In the genomic region with DNA sequence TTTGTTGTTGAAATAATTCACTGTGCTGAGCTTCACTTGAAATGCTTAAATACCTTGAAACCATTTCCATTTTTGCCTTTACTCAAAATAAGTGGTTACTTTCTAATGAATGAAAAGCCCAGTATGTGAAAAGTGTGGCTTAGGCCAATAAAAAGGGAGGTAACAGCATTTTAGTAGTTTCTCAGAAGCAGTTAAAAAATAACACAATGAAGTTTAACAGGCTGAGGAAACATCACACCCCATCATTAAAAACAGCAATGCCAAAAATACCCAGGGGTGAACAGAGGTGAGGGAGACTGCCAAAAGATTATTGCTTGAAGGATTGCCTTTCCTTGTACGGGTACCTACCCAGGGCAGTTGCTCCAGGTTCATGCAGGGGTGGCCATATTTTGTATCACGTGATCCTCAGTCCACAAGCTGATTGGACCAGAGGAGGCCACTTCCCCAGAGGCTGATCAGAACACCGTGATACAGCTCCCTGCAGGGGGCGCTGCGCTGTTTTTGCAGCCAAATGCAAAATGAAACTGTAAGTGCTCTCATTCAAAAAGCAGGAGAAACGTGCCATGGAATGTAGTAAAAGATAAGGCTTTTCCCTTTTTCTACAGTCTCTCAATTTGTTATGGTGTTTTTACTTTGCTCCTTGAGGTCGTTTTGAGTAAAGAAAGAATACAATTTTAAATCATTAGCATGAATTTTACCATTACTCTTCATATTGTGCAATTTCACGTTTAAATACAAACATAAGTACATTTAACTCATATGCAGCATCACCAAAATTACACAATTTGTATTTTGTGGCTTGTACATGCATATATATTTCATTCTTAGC, we compare ENCODE assay signal across 1 cellular context.
A peak's percentile ranks its signal among the peaks of the same experiment; 100 is the strongest.
TF ChIP-seq lines count a peak whose summit lies in the region.

No MANE protein-coding gene starts in this region.

TF ChIP-seq in WTC11, 78 proteins besides CTCF, POLR2A, EP300 and RAD21 (continued from another document and continues in another):
- TF ChIP-seq, protein P1, sequence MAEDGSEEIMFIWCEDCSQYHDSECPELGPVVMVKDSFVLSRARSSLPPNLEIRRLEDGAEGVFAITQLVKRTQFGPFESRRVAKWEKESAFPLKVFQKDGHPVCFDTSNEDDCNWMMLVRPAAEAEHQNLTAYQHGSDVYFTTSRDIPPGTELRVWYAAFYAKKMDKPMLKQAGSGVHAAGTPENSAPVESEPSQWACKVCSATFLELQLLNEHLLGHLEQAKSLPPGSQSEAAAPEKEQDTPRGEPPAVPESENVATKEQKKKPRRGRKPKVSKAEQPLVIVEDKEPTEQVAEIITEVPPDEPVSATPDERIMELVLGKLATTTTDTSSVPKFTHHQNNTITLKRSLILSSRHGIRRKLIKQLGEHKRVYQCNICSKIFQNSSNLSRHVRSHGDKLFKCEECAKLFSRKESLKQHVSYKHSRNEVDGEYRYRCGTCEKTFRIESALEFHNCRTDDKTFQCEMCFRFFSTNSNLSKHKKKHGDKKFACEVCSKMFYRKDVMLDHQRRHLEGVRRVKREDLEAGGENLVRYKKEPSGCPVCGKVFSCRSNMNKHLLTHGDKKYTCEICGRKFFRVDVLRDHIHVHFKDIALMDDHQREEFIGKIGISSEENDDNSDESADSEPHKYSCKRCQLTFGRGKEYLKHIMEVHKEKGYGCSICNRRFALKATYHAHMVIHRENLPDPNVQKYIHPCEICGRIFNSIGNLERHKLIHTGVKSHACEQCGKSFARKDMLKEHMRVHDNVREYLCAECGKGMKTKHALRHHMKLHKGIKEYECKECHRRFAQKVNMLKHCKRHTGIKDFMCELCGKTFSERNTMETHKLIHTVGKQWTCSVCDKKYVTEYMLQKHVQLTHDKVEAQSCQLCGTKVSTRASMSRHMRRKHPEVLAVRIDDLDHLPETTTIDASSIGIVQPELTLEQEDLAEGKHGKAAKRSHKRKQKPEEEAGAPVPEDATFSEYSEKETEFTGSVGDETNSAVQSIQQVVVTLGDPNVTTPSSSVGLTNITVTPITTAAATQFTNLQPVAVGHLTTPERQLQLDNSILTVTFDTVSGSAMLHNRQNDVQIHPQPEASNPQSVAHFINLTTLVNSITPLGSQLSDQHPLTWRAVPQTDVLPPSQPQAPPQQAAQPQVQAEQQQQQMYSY (CRISPR knock-in tag; IDR thresholded peaks at IDR 0.05) = no peak
- TF ChIP-seq TEAD1 (CRISPR knock-in tag; IDR thresholded peaks at IDR 0.05) = no peak
- no peak for TF ChIP-seq ZNF219 (CRISPR knock-in tag; IDR thresholded peaks at IDR 0.05; ENCODE audit: borderline replicate concordance)
- no peak for TF ChIP-seq GRHL2 (CRISPR knock-in tag; IDR thresholded peaks at IDR 0.05; ENCODE audit: insufficient replicate concordance, severe bottlenecking)
- TF ChIP-seq, protein P2, sequence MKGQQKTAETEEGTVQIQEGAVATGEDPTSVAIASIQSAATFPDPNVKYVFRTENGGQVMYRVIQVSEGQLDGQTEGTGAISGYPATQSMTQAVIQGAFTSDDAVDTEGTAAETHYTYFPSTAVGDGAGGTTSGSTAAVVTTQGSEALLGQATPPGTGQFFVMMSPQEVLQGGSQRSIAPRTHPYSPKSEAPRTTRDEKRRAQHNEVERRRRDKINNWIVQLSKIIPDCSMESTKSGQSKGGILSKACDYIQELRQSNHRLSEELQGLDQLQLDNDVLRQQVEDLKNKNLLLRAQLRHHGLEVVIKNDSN (CRISPR knock-in tag; IDR thresholded peaks at IDR 0.05) = peak; percentile 92
- TF ChIP-seq ZNF263 (CRISPR knock-in tag; IDR thresholded peaks at IDR 0.05; ENCODE audit: low read depth) = no peak
- TF ChIP-seq JUN (CRISPR knock-in tag; IDR thresholded peaks at IDR 0.05) = no peak
- TF ChIP-seq GABPB1 (CRISPR knock-in tag; IDR thresholded peaks at IDR 0.05) = peak; percentile 61; the same call in 1 of the 2 replicates
- TF ChIP-seq SMAD3 (CRISPR knock-in tag; IDR thresholded peaks at IDR 0.05; ENCODE audit: borderline replicate concordance) = no peak
- TF ChIP-seq, protein P3, sequence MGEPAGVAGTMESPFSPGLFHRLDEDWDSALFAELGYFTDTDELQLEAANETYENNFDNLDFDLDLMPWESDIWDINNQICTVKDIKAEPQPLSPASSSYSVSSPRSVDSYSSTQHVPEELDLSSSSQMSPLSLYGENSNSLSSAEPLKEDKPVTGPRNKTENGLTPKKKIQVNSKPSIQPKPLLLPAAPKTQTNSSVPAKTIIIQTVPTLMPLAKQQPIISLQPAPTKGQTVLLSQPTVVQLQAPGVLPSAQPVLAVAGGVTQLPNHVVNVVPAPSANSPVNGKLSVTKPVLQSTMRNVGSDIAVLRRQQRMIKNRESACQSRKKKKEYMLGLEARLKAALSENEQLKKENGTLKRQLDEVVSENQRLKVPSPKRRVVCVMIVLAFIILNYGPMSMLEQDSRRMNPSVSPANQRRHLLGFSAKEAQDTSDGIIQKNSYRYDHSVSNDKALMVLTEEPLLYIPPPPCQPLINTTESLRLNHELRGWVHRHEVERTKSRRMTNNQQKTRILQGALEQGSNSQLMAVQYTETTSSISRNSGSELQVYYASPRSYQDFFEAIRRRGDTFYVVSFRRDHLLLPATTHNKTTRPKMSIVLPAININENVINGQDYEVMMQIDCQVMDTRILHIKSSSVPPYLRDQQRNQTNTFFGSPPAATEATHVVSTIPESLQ (CRISPR knock-in tag; IDR thresholded peaks at IDR 0.05) = no peak
- TF ChIP-seq, protein P4, sequence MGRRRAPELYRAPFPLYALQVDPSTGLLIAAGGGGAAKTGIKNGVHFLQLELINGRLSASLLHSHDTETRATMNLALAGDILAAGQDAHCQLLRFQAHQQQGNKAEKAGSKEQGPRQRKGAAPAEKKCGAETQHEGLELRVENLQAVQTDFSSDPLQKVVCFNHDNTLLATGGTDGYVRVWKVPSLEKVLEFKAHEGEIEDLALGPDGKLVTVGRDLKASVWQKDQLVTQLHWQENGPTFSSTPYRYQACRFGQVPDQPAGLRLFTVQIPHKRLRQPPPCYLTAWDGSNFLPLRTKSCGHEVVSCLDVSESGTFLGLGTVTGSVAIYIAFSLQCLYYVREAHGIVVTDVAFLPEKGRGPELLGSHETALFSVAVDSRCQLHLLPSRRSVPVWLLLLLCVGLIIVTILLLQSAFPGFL (CRISPR knock-in tag; IDR thresholded peaks at IDR 0.05; ENCODE audit: borderline replicate concordance) = no peak
- no peak for TF ChIP-seq SP1 (CRISPR knock-in tag; conservative IDR thresholded peaks at IDR 0.05)
- TF ChIP-seq, protein P5, sequence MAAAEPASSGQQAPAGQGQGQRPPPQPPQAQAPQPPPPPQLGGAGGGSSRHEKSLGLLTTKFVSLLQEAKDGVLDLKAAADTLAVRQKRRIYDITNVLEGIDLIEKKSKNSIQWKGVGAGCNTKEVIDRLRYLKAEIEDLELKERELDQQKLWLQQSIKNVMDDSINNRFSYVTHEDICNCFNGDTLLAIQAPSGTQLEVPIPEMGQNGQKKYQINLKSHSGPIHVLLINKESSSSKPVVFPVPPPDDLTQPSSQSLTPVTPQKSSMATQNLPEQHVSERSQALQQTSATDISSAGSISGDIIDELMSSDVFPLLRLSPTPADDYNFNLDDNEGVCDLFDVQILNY (CRISPR knock-in tag; IDR thresholded peaks at IDR 0.05) = no peak
- TF ChIP-seq, protein P6, sequence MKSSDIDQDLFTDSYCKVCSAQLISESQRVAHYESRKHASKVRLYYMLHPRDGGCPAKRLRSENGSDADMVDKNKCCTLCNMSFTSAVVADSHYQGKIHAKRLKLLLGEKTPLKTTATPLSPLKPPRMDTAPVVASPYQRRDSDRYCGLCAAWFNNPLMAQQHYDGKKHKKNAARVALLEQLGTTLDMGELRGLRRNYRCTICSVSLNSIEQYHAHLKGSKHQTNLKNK (CRISPR knock-in tag; IDR thresholded peaks at IDR 0.05) = no peak
- TF ChIP-seq NR3C1 (CRISPR knock-in tag; conservative IDR thresholded peaks at IDR 0.05; ENCODE audit: low read depth) = no peak
- TF ChIP-seq, protein P7, sequence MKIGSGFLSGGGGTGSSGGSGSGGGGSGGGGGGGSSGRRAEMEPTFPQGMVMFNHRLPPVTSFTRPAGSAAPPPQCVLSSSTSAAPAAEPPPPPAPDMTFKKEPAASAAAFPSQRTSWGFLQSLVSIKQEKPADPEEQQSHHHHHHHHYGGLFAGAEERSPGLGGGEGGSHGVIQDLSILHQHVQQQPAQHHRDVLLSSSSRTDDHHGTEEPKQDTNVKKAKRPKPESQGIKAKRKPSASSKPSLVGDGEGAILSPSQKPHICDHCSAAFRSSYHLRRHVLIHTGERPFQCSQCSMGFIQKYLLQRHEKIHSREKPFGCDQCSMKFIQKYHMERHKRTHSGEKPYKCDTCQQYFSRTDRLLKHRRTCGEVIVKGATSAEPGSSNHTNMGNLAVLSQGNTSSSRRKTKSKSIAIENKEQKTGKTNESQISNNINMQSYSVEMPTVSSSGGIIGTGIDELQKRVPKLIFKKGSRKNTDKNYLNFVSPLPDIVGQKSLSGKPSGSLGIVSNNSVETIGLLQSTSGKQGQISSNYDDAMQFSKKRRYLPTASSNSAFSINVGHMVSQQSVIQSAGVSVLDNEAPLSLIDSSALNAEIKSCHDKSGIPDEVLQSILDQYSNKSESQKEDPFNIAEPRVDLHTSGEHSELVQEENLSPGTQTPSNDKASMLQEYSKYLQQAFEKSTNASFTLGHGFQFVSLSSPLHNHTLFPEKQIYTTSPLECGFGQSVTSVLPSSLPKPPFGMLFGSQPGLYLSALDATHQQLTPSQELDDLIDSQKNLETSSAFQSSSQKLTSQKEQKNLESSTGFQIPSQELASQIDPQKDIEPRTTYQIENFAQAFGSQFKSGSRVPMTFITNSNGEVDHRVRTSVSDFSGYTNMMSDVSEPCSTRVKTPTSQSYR (CRISPR knock-in tag; IDR thresholded peaks at IDR 0.05) = no peak
- TF ChIP-seq, protein P8, sequence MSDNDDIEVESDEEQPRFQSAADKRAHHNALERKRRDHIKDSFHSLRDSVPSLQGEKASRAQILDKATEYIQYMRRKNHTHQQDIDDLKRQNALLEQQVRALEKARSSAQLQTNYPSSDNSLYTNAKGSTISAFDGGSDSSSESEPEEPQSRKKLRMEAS (CRISPR knock-in tag; IDR thresholded peaks at IDR 0.05) = peak; percentile 32; the same call in 1 of the 2 replicates
- TF ChIP-seq JAZF1 (CRISPR knock-in tag; IDR thresholded peaks at IDR 0.05) = no peak
- TF ChIP-seq, protein P9, sequence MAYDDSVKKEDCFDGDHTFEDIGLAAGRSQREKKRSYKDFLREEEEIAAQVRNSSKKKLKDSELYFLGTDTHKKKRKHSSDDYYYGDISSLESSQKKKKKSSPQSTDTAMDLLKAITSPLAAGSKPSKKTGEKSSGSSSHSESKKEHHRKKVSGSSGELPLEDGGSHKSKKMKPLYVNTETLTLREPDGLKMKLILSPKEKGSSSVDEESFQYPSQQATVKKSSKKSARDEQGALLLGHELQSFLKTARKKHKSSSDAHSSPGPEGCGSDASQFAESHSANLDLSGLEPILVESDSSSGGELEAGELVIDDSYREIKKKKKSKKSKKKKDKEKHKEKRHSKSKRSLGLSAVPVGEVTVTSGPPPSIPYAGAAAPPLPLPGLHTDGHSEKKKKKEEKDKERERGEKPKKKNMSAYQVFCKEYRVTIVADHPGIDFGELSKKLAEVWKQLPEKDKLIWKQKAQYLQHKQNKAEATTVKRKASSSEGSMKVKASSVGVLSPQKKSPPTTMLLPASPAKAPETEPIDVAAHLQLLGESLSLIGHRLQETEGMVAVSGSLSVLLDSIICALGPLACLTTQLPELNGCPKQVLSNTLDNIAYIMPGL (CRISPR knock-in tag; IDR thresholded peaks at IDR 0.05) = peak; percentile 22; the same call in 1 of the 2 replicates
- TF ChIP-seq NFATC4 (CRISPR knock-in tag; IDR thresholded peaks at IDR 0.05) = no peak
- no peak for TF ChIP-seq ZNF121 (CRISPR knock-in tag; IDR thresholded peaks at IDR 0.05)
- TF ChIP-seq, protein P10, sequence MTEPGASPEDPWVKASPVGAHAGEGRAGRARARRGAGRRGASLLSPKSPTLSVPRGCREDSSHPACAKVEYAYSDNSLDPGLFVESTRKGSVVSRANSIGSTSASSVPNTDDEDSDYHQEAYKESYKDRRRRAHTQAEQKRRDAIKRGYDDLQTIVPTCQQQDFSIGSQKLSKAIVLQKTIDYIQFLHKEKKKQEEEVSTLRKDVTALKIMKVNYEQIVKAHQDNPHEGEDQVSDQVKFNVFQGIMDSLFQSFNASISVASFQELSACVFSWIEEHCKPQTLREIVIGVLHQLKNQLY (CRISPR knock-in tag; IDR thresholded peaks at IDR 0.05) = no peak
- no peak for TF ChIP-seq FOXP1 (CRISPR knock-in tag; IDR thresholded peaks at IDR 0.05; ENCODE audit: borderline replicate concordance)
- no peak for TF ChIP-seq NR1H2 (CRISPR knock-in tag; IDR thresholded peaks at IDR 0.05)
- TF ChIP-seq GTF2I (CRISPR knock-in tag; conservative IDR thresholded peaks at IDR 0.05) = no peak
- TF ChIP-seq, protein P11, sequence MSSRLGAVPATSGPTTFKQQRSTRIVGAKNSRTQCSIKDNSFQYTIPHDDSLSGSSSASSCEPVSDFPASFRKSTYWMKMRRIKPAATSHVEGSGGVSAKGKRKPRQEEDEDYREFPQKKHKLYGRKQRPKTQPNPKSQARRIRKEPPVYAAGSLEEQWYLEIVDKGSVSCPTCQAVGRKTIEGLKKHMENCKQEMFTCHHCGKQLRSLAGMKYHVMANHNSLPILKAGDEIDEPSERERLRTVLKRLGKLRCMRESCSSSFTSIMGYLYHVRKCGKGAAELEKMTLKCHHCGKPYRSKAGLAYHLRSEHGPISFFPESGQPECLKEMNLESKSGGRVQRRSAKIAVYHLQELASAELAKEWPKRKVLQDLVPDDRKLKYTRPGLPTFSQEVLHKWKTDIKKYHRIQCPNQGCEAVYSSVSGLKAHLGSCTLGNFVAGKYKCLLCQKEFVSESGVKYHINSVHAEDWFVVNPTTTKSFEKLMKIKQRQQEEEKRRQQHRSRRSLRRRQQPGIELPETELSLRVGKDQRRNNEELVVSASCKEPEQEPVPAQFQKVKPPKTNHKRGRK (CRISPR knock-in tag; IDR thresholded peaks at IDR 0.05; ENCODE audit: borderline replicate concordance) = no peak
- TF ChIP-seq, protein P12, sequence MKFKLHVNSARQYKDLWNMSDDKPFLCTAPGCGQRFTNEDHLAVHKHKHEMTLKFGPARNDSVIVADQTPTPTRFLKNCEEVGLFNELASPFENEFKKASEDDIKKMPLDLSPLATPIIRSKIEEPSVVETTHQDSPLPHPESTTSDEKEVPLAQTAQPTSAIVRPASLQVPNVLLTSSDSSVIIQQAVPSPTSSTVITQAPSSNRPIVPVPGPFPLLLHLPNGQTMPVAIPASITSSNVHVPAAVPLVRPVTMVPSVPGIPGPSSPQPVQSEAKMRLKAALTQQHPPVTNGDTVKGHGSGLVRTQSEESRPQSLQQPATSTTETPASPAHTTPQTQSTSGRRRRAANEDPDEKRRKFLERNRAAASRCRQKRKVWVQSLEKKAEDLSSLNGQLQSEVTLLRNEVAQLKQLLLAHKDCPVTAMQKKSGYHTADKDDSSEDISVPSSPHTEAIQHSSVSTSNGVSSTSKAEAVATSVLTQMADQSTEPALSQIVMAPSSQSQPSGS (CRISPR knock-in tag; IDR thresholded peaks at IDR 0.05; ENCODE audit: borderline replicate concordance, low read depth) = no peak
- no peak for TF ChIP-seq FOXK1 (CRISPR knock-in tag; IDR thresholded peaks at IDR 0.05)
